Comparison of ENCODE assay signal across 12 cellular contexts in genomic region chrX:47078129-47079043, GRCh38. TPM values are rescaled to one million over a fixed set of nuclear protein-coding genes. Genes with fewer than 3 reads are reported as not detected.
DNase-seq lines count a peak whose midpoint lies in the region; ATAC-seq and TF ChIP-seq lines count a peak whose summit lies in the region.
"Had no signal": no experiment of that assay in that cellular context is flagged by ENCODE, and none has a peak within 500 bp of the region (broad histone marks: within the 10 kb centered on the region; RNA-seq: fewer than 3 reads in every experiment).

Gene RGN (plus strand): TSS chrX:47078443. CDS start chrX:47081145, 2,702 bp downstream.

- 60% methylated on average over 21 of the region's 59 CpGs for WGBS in SK-N-SH (ENCODE audit: low lambda C conversion rate)
- 16 to 27% methylated on average over 23 to 54 of the region's 59 CpGs for WGBS in heart right ventricle, 2 donors
- 7 to 27% methylated on average over 59 of the region's 59 CpGs for WGBS in aorta, 2 donors

- no peaks in the 10 kb centered on the region for H3K4me1 ChIP-seq in SK-N-SH (ENCODE audit: control insufficient read depth in 1 of 2, insufficient read depth in 2 of 2, low read depth in 1 of 2, low read length in 1 of 2)
- no peaks in the 10 kb centered on the region for H3K4me1 ChIP-seq in heart right ventricle
- no peaks in the 10 kb centered on the region for H3K4me1 ChIP-seq in neural progenitor cell
- H3K4me1 ChIP-seq in aorta (ENCODE audit: control insufficient read depth in 1 of 2, insufficient read depth in 2 of 2, low read length in 2 of 2) = no peaks in the 10 kb centered on the region
- H3K4me1 ChIP-seq: SJCRH30 had no signal

- H3K27ac ChIP-seq in SK-N-SH (ENCODE audit: low read depth in 2 of 2, low read length in 1 of 2) (no peak within 1 kb of the TSS), heart right ventricle (peak within 1 kb of the TSS in 9 of 10 donors; percentile 23 to 79 (median 68)), neural progenitor cell (no peak within 1 kb of the TSS), aorta (ENCODE audit: low read depth in 1 of 2, low read length in 2 of 2) (peak within 1 kb of the TSS in 1 of 2 donors; percentile 71)
- H3K27ac ChIP-seq: SJCRH30 had no signal

- H3K9me3 ChIP-seq in SK-N-SH (no peaks in the 10 kb centered on the region), heart right ventricle (no peaks in the 10 kb centered on the region), neural progenitor cell (ENCODE audit: low read depth) (no peaks in the 10 kb centered on the region), aorta (ENCODE audit: control insufficient read depth, low read length) (no peaks in the 10 kb centered on the region)
- H3K9me3 ChIP-seq: SJCRH30 had no signal

- no peaks in the 10 kb centered on the region for H3K36me3 ChIP-seq in SK-N-SH (replicated peaks in 1 of 2; ENCODE audit: control insufficient read depth in 1 of 2, insufficient read depth in 2 of 2, low read length in 1 of 2)
- no peaks in the 10 kb centered on the region for H3K36me3 ChIP-seq in heart right ventricle
- no peaks in the 10 kb centered on the region for H3K36me3 ChIP-seq in neural progenitor cell
- H3K36me3 ChIP-seq in aorta (ENCODE audit: control insufficient read depth in 1 of 2, insufficient read depth in 2 of 2, low read length in 1 of 2) = no peaks in the 10 kb centered on the region
- H3K36me3 ChIP-seq: SJCRH30 had no signal

- no peaks in the 10 kb centered on the region for H3F3A ChIP-seq in SK-N-SH (replicated peaks; ENCODE audit: insufficient read depth)
- H3F3A ChIP-seq in neural progenitor cell (ENCODE audit: low read depth) = no peaks in the 10 kb centered on the region

- POLR2A ChIA-PET in SK-N-SH (lab: Yijun Ruan, JAX) = interaction anchor here (0.7 kb wide), 1 partner anchor 13 kb away, joined by 5 read pairs; no protein-coding TSS in a partner anchor

- H2AFZ ChIP-seq in SK-N-SH (ENCODE audit: low read depth) = no peak within 1 kb of the TSS
- peak within 1 kb of the TSS; percentile 5 for H2AFZ ChIP-seq in neural progenitor cell (replicated peaks)

- no peaks in the 10 kb centered on the region for H3K36me3 Mint-ChIP-seq in neural progenitor cell
- H3K36me3 Mint-ChIP-seq in activated T-cell treated with anti-CD3 and anti-CD28 coated beads, Interleukin-2, amount 50 U/mL, for 24 hours (ENCODE audit: low read depth) = no peaks in the 10 kb centered on the region

- H3K4me3 Mint-ChIP-seq in neural progenitor cell = no peak within 1 kb of the TSS
- no peak within 1 kb of the TSS for H3K4me3 Mint-ChIP-seq in activated T-cell treated with anti-CD3 and anti-CD28 coated beads, Interleukin-2, amount 50 U/mL, for 24 hours

- H4K20me1 ChIP-seq in SK-N-SH (ENCODE audit: insufficient read depth) (no peaks in the 10 kb centered on the region), neural progenitor cell (ENCODE audit: low read depth) (no peaks in the 10 kb centered on the region)

- DNase-seq in SK-N-SH (peak; percentile 18), heart right ventricle (peak in 1 of 2 donors; percentile 50), neural progenitor cell (ENCODE audit: low spot score) (peak; percentile 11), aorta (peak in 1 of 2 donors; percentile 48), DMS79 treated with DMSO at 0.1 percent for 48 hours (lab: John Stamatoyannopoulos, UW) (no peak), NCI-H2081 (lab: John Stamatoyannopoulos, UW) (no peak)
- DNase-seq in activated T-cell treated with anti-CD3 and anti-CD28 coated beads, Interleukin-2, amount 50 U/mL, for 24 hours = no peak
- DNase-seq: 8988T, cortex of kidney, NCI-H2107, SJCRH30 had no signal

- intact Hi-C loops in heart right ventricle (cut with DNase I) = no loop called here
- intact Hi-C loops in aorta (cut with DNase I) = loop anchor here in 1 of 2 donors (5.0 kb wide), 1 partner anchor 166 kb away; the partner anchor contains the start of gene JADE3

- H3K4me3 ChIP-seq in SK-N-SH (ENCODE audit: low read depth in 2 of 2, low read length in 1 of 2) (no peak within 1 kb of the TSS), heart right ventricle (peak within 1 kb of the TSS in 9 of 10 donors; percentile 40 to 59 (median 52)), neural progenitor cell (peak within 1 kb of the TSS; percentile 27), aorta (ENCODE audit: low read length in 2 of 2) (peak within 1 kb of the TSS; percentile 48 to 79)
- H3K4me3 ChIP-seq: SJCRH30 had no signal

- ATAC-seq in SK-N-SH treated with all-trans-retinoic acid at 6 μM for 48 hours (no peak), heart right ventricle (peak; percentile 55 to 82 (median 78)), aorta (ENCODE audit: low FRiP score) (peak; percentile 69)

- no peaks in the 10 kb centered on the region for H3K9me2 ChIP-seq in SK-N-SH

- peaks cover 4% of the 10 kb centered on the region for H3K4me1 Mint-ChIP-seq in neural progenitor cell
- H3K4me1 Mint-ChIP-seq in activated T-cell treated with anti-CD3 and anti-CD28 coated beads, Interleukin-2, amount 50 U/mL, for 24 hours (ENCODE audit: low read depth) = no peaks in the 10 kb centered on the region

- H3K79me2 ChIP-seq in SK-N-SH (ENCODE audit: insufficient read depth) (no peaks in the 10 kb centered on the region), neural progenitor cell (ENCODE audit: low read depth) (no peaks in the 10 kb centered on the region)

- CTCF ChIA-PET in SK-N-SH (lab: Yijun Ruan, JAX) = interaction anchor here (1.3 to 1.4 kb wide), 2 partner anchors 12 to 15 kb away, joined by 3 to 4 read pairs; no protein-coding TSS in a partner anchor

- TF ChIP-seq RAD21 in SK-N-SH (IDR thresholded peaks at IDR 0.05; ENCODE audit: low read length) = no peak

- H3K4me2 ChIP-seq in SK-N-SH (no peak within 1 kb of the TSS), neural progenitor cell (peak within 1 kb of the TSS; percentile 65)

- no peak within 1 kb of the TSS for H3K9ac ChIP-seq in SK-N-SH
- H3K9ac ChIP-seq in neural progenitor cell = no peak within 1 kb of the TSS

- no peaks in the 10 kb centered on the region for H3K9me3 Mint-ChIP-seq in neural progenitor cell
- H3K9me3 Mint-ChIP-seq in activated T-cell treated with anti-CD3 and anti-CD28 coated beads, Interleukin-2, amount 50 U/mL, for 24 hours = no peaks in the 10 kb centered on the region

- no peak for TF ChIP-seq EP300 in SK-N-SH (IDR thresholded peaks at IDR 0.05; ENCODE audit: borderline replicate concordance in 1 of 2, low read depth in 1 of 2, low read length in 1 of 2)

- no peak within 1 kb of the TSS for H3K27ac Mint-ChIP-seq in neural progenitor cell
- H3K27ac Mint-ChIP-seq in activated T-cell treated with anti-CD3 and anti-CD28 coated beads, Interleukin-2, amount 50 U/mL, for 24 hours = no peak within 1 kb of the TSS

- H3K27me3 ChIP-seq in SK-N-SH (ENCODE audit: insufficient read depth) (peaks cover 7% of the 10 kb centered on the region; the same call in 1 of the 2 replicates), heart right ventricle (peaks cover 0 to 38% (median 0%) of the 10 kb centered on the region in 7 donors), neural progenitor cell (no peaks in the 10 kb centered on the region), aorta (ENCODE audit: control insufficient read depth in 1 of 2, insufficient read depth in 2 of 2, low read length in 1 of 2) (no peaks in the 10 kb centered on the region)
- H3K27me3 ChIP-seq: SJCRH30 had no signal

- no peaks in the 10 kb centered on the region for H3K27me3 Mint-ChIP-seq in neural progenitor cell (ENCODE audit: insufficient read depth, low read depth)
- peaks cover 27% of the 10 kb centered on the region for H3K27me3 Mint-ChIP-seq in activated T-cell treated with anti-CD3 and anti-CD28 coated beads, Interleukin-2, amount 50 U/mL, for 24 hours

- TF ChIP-seq CTCF in SK-N-SH (IDR thresholded peaks at IDR 0.05) (no peak), heart right ventricle (IDR thresholded peaks at IDR 0.05) (no peak), neural progenitor cell (IDR thresholded peaks at IDR 0.05) (no peak)

TF ChIP-seq in SK-N-SH, 30 proteins besides CTCF, POLR2A, EP300 and RAD21 (continues in another document):
- no peak for TF ChIP-seq TEAD4 (IDR thresholded peaks at IDR 0.05; ENCODE audit: borderline replicate concordance, insufficient read depth)

TF ChIP-seq in SK-N-SH treated with all-trans-retinoic acid at 6 μM for 48 hours, 23 proteins besides CTCF, POLR2A, EP300 and RAD21 (continues in another document):
- TF ChIP-seq TCF4 (CRISPR knock-in tag; IDR thresholded peaks at IDR 0.05; ENCODE audit: borderline replicate concordance) (no peak), TOX (CRISPR knock-in tag; IDR thresholded peaks at IDR 0.05; ENCODE audit: borderline replicate concordance) (no peak), ZNF70 (CRISPR knock-in tag; IDR thresholded peaks at IDR 0.05) (no peak), ESRRG (CRISPR knock-in tag; IDR thresholded peaks at IDR 0.05) (no peak), PATZ1 (CRISPR knock-in tag; IDR thresholded peaks at IDR 0.05; ENCODE audit: borderline replicate concordance) (no peak), BACH2 (CRISPR knock-in tag; IDR thresholded peaks at IDR 0.05; ENCODE audit: borderline replicate concordance) (no peak), GLIS3 (CRISPR knock-in tag; IDR thresholded peaks at IDR 0.05) (no peak), ARNTL (CRISPR knock-in tag; IDR thresholded peaks at IDR 0.05; ENCODE audit: borderline replicate concordance, low read depth) (no peak), ISL1 (CRISPR knock-in tag; IDR thresholded peaks at IDR 0.05) (no peak), ZC3H10 (CRISPR knock-in tag; IDR thresholded peaks at IDR 0.05) (no peak), PPARA (CRISPR knock-in tag; IDR thresholded peaks at IDR 0.05; ENCODE audit: borderline replicate concordance) (no peak)

RNA-seq across cellular contexts. Expression of gene RGN, which starts in this region (rescaled TPM):
- polyA plus RNA-seq in SK-N-SH (2012; rRNA removed) (0.05 and 0.06 TPM in 2 replicates), heart right ventricle (10 to 100 TPM in 1 of 2 donors, 1 to 10 TPM in 1; 2.1 to 10.5 TPM), aorta (10 to 100 TPM; 39.6 to 56.9 TPM)
- polyA plus RNA-seq in SK-N-SH (2012; cell fraction: cytosol; rRNA removed) = not detected in 2 replicates
- polyA plus RNA-seq in SK-N-SH (2012; cell fraction: nucleus; rRNA removed) = 0.07 and 0.24 TPM in 2 replicates
- total RNA-seq in heart right ventricle (10 to 100 TPM; 15.8 to 29.2 (median 23.8) TPM), neural progenitor cell (ENCODE audit: low replicate concordance) (0.62 and 0.92 TPM in 2 replicates), aorta (10 to 100 TPM; 10.3 to 20.2 TPM)
- total RNA-seq: SJCRH30 had no signal

Comparison
In these comparisons a context has a peak if more than half of its experiments do, and no peak if none do; other contexts are left out.
1. Peak in DNase-seq in SK-N-SH; RNA of the gene not detected or under 1 TPM.
2. Peak in DNase-seq, H3K4me3 ChIP-seq and H3K4me2 ChIP-seq in neural progenitor cell; RNA of the gene not detected or under 1 TPM.
3. H3K27ac ChIP-seq: peak in heart right ventricle (9 of 10); none in SK-N-SH (0 of 2) and neural progenitor cell (single experiment).
4. H3K4me3 ChIP-seq: peak in heart right ventricle (9 of 10) and aorta (2 of 2); none in SK-N-SH (0 of 2).